ENCODE assay signal across 1 cellular context in genomic region chr7:87876040-87876758, GRCh38.
TF ChIP-seq lines count a peak whose summit lies in the region.

A gene with protein sequence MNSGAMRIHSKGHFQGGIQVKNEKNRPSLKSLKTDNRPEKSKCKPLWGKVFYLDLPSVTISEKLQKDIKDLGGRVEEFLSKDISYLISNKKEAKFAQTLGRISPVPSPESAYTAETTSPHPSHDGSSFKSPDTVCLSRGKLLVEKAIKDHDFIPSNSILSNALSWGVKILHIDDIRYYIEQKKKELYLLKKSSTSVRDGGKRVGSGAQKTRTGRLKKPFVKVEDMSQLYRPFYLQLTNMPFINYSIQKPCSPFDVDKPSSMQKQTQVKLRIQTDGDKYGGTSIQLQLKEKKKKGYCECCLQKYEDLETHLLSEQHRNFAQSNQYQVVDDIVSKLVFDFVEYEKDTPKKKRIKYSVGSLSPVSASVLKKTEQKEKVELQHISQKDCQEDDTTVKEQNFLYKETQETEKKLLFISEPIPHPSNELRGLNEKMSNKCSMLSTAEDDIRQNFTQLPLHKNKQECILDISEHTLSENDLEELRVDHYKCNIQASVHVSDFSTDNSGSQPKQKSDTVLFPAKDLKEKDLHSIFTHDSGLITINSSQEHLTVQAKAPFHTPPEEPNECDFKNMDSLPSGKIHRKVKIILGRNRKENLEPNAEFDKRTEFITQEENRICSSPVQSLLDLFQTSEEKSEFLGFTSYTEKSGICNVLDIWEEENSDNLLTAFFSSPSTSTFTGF (plus strand): TSS chr7:87876493. CDS start chr7:87876733, 240 bp downstream.
Gene SLC25A40, minus strand, starts transcription at chr7:87876360. Its CDS starts 17,633 bp downstream, at chr7:87858727.

TF ChIP-seq in HepG2, 621 proteins besides CTCF, POLR2A, EP300 and RAD21 (continued from another document and continues in another):
- TF ChIP-seq SKIL (CRISPR knock-in tag; IDR thresholded peaks at IDR 0.05; ENCODE audit: borderline replicate concordance) (no peak; the same call in 1 of the 2 replicates), ZFP82 (CRISPR knock-in tag; IDR thresholded peaks at IDR 0.05; ENCODE audit: borderline replicate concordance) (peak; percentile 98; the same call in 1 of the 2 replicates), ZNF44 (CRISPR knock-in tag; IDR thresholded peaks at IDR 0.05) (no peak), SMAD9 (CRISPR knock-in tag; IDR thresholded peaks at IDR 0.05) (no peak), MEIS2 (CRISPR knock-in tag; IDR thresholded peaks at IDR 0.05) (peak; percentile 67), HOXA9 (CRISPR knock-in tag; IDR thresholded peaks at IDR 0.05; ENCODE audit: borderline replicate concordance) (peak; percentile 78; the same call in 1 of the 2 replicates), ZNF251 (CRISPR knock-in tag; IDR thresholded peaks at IDR 0.05) (no peak), ARID5B (CRISPR knock-in tag; IDR thresholded peaks at IDR 0.05) (no peak; the same call in none of the 2 replicates), ZNF547 (CRISPR knock-in tag; IDR thresholded peaks at IDR 0.05) (peak; percentile 77), HDAC2 (CRISPR knock-in tag; IDR thresholded peaks at IDR 0.05) (peak; percentile 10), NCOA5 (CRISPR knock-in tag; IDR thresholded peaks at IDR 0.05) (no peak), ZNF232 (CRISPR knock-in tag; IDR thresholded peaks at IDR 0.05; ENCODE audit: borderline replicate concordance) (no peak; the same call in 1 of the 2 replicates), TRAFD1 (CRISPR knock-in tag; IDR thresholded peaks at IDR 0.05; ENCODE audit: borderline replicate concordance) (0 out of 2 replicates have a peak, but pooled peaks have one; percentile 59), ESRRA (CRISPR knock-in tag; IDR thresholded peaks at IDR 0.05; ENCODE audit: low read depth) (peak; percentile 34; the same call in 1 of the 2 replicates), ZNF124 (CRISPR knock-in tag; IDR thresholded peaks at IDR 0.05) (no peak), KAT8 (CRISPR knock-in tag; IDR thresholded peaks at IDR 0.05) (peak; percentile 58; the same call in 1 of the 2 replicates), MXD3 (CRISPR knock-in tag; IDR thresholded peaks at IDR 0.05) (peak; percentile 38; the same call in 1 of the 2 replicates), ZNF431 (CRISPR knock-in tag; IDR thresholded peaks at IDR 0.05; ENCODE audit: borderline replicate concordance, low read depth) (peak; percentile 98), ZNF510 (CRISPR knock-in tag; IDR thresholded peaks at IDR 0.05; ENCODE audit: low read depth) (no peak), ZBTB7B (CRISPR knock-in tag; IDR thresholded peaks at IDR 0.05) (0 out of 2 replicates have a peak, but pooled peaks have one; percentile 25), ZSCAN5A (CRISPR knock-in tag; IDR thresholded peaks at IDR 0.05; ENCODE audit: borderline replicate concordance) (0 out of 2 replicates have a peak, but pooled peaks have one; percentile 24), SCMH1 (CRISPR knock-in tag; IDR thresholded peaks at IDR 0.05; ENCODE audit: borderline replicate concordance) (no peak)
- TF ChIP-seq, protein P1, sequence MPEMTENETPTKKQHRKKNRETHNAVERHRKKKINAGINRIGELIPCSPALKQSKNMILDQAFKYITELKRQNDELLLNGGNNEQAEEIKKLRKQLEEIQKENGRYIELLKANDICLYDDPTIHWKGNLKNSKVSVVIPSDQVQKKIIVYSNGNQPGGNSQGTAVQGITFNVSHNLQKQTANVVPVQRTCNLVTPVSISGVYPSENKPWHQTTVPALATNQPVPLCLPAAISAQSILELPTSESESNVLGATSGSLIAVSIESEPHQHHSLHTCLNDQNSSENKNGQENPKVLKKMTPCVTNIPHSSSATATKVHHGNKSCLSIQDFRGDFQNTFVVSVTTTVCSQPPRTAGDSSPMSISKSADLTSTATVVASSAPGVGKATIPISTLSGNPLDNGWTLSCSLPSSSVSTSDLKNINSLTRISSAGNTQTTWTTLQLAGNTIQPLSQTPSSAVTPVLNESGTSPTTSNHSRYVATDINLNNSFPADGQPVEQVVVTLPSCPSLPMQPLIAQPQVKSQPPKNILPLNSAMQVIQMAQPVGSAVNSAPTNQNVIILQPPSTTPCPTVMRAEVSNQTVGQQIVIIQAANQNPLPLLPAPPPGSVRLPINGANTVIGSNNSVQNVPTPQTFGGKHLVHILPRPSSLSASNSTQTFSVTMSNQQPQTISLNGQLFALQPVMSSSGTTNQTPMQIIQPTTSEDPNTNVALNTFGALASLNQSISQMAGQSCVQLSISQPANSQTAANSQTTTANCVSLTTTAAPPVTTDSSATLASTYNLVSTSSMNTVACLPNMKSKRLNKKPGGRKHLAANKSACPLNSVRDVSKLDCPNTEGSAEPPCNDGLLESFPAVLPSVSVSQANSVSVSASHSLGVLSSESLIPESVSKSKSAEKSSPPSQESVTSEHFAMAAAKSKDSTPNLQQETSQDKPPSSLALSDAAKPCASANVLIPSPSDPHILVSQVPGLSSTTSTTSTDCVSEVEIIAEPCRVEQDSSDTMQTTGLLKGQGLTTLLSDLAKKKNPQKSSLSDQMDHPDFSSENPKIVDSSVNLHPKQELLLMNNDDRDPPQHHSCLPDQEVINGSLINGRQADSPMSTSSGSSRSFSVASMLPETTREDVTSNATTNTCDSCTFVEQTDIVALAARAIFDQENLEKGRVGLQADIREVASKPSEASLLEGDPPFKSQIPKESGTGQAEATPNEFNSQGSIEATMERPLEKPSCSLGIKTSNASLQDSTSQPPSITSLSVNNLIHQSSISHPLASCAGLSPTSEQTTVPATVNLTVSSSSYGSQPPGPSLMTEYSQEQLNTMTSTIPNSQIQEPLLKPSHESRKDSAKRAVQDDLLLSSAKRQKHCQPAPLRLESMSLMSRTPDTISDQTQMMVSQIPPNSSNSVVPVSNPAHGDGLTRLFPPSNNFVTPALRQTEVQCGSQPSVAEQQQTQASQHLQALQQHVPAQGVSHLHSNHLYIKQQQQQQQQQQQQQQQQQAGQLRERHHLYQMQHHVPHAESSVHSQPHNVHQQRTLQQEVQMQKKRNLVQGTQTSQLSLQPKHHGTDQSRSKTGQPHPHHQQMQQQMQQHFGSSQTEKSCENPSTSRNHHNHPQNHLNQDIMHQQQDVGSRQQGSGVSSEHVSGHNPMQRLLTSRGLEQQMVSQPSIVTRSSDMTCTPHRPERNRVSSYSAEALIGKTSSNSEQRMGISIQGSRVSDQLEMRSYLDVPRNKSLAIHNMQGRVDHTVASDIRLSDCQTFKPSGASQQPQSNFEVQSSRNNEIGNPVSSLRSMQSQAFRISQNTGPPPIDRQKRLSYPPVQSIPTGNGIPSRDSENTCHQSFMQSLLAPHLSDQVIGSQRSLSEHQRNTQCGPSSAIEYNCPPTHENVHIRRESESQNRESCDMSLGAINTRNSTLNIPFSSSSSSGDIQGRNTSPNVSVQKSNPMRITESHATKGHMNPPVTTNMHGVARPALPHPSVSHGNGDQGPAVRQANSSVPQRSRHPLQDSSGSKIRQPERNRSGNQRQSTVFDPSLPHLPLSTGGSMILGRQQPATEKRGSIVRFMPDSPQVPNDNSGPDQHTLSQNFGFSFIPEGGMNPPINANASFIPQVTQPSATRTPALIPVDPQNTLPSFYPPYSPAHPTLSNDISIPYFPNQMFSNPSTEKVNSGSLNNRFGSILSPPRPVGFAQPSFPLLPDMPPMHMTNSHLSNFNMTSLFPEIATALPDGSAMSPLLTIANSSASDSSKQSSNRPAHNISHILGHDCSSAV (CRISPR knock-in tag; IDR thresholded peaks at IDR 0.05; ENCODE audit: borderline replicate concordance) = no peak
- TF ChIP-seq, protein P2, sequence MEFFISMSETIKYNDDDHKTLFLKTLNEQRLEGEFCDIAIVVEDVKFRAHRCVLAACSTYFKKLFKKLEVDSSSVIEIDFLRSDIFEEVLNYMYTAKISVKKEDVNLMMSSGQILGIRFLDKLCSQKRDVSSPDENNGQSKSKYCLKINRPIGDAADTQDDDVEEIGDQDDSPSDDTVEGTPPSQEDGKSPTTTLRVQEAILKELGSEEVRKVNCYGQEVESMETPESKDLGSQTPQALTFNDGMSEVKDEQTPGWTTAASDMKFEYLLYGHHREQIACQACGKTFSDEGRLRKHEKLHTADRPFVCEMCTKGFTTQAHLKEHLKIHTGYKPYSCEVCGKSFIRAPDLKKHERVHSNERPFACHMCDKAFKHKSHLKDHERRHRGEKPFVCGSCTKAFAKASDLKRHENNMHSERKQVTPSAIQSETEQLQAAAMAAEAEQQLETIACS (CRISPR knock-in tag; IDR thresholded peaks at IDR 0.05) = no peak
- TF ChIP-seq, protein P3, sequence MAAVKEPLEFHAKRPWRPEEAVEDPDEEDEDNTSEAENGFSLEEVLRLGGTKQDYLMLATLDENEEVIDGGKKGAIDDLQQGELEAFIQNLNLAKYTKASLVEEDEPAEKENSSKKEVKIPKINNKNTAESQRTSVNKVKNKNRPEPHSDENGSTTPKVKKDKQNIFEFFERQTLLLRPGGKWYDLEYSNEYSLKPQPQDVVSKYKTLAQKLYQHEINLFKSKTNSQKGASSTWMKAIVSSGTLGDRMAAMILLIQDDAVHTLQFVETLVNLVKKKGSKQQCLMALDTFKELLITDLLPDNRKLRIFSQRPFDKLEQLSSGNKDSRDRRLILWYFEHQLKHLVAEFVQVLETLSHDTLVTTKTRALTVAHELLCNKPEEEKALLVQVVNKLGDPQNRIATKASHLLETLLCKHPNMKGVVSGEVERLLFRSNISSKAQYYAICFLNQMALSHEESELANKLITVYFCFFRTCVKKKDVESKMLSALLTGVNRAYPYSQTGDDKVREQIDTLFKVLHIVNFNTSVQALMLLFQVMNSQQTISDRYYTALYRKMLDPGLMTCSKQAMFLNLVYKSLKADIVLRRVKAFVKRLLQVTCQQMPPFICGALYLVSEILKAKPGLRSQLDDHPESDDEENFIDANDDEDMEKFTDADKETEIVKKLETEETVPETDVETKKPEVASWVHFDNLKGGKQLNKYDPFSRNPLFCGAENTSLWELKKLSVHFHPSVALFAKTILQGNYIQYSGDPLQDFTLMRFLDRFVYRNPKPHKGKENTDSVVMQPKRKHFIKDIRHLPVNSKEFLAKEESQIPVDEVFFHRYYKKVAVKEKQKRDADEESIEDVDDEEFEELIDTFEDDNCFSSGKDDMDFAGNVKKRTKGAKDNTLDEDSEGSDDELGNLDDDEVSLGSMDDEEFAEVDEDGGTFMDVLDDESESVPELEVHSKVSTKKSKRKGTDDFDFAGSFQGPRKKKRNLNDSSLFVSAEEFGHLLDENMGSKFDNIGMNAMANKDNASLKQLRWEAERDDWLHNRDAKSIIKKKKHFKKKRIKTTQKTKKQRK (IDR thresholded peaks at IDR 0.05; ENCODE audit: low read length) = no peak
